ENCODE assay signal across 8 cellular contexts in genomic region chr12:11814362-11814761, GRCh38.
DNase-seq lines count a peak whose midpoint lies in the region; TF ChIP-seq lines count a peak whose summit lies in the region.

No MANE protein-coding gene starts in this region.

- peak overlapping the region; percentile 88 for H3K27ac ChIP-seq in cingulate gyrus (ENCODE audit: low read depth, low read length)

- peaks cover 4% of the 10 kb centered on the region for H3K27me3 Mint-ChIP-seq in nephron progenitor cell (ENCODE audit: low read depth, poor library complexity)
- H3K27me3 Mint-ChIP-seq in T-helper 2 cell treated with Interferon-gamma antibody and Interleukin-4, amounts not matched to agents 5 μg/mL and 100 μg/mL, for 36 hours (ENCODE audit: low read depth), result no peaks in the 10 kb centered on the region
- no peaks in the 10 kb centered on the region for H3K27me3 Mint-ChIP-seq in mesothelial cell of epicardium (ENCODE audit: low read depth)

- H3K4me3 Mint-ChIP-seq in nephron progenitor cell, result peak overlapping the region; percentile 17
- H3K4me3 Mint-ChIP-seq in T-helper 2 cell treated with Interferon-gamma antibody and Interleukin-4, amounts not matched to agents 5 μg/mL and 100 μg/mL, for 36 hours, result no peak overlapping the region
- no peak overlapping the region for H3K4me3 Mint-ChIP-seq in mesothelial cell of epicardium

- H3K9me3 Mint-ChIP-seq in nephron progenitor cell (no peaks in the 10 kb centered on the region), mesothelial cell of epicardium (no peaks in the 10 kb centered on the region)
- no peaks in the 10 kb centered on the region for H3K9me3 Mint-ChIP-seq in T-helper 2 cell treated with Interferon-gamma antibody and Interleukin-4, amounts not matched to agents 5 μg/mL and 100 μg/mL, for 36 hours

- H3K4me1 Mint-ChIP-seq in nephron progenitor cell (peaks cover 59% of the 10 kb centered on the region), mesothelial cell of epicardium (peaks cover 39% of the 10 kb centered on the region)
- H3K4me1 Mint-ChIP-seq in T-helper 2 cell treated with Interferon-gamma antibody and Interleukin-4, amounts not matched to agents 5 μg/mL and 100 μg/mL, for 36 hours (ENCODE audit: low read depth), result peaks cover 13% of the 10 kb centered on the region

- H3K36me3 Mint-ChIP-seq in nephron progenitor cell (ENCODE audit: low read depth), result no peaks in the 10 kb centered on the region
- H3K36me3 Mint-ChIP-seq in T-helper 2 cell treated with Interferon-gamma antibody and Interleukin-4, amounts not matched to agents 5 μg/mL and 100 μg/mL, for 36 hours (ENCODE audit: low read depth), result peaks cover 2% of the 10 kb centered on the region
- no peaks in the 10 kb centered on the region for H3K36me3 Mint-ChIP-seq in mesothelial cell of epicardium

- H3K27ac Mint-ChIP-seq in nephron progenitor cell (no peak overlapping the region), mesothelial cell of epicardium (no peak overlapping the region)
- H3K27ac Mint-ChIP-seq in T-helper 2 cell treated with Interferon-gamma antibody and Interleukin-4, amounts not matched to agents 5 μg/mL and 100 μg/mL, for 36 hours, result no peak overlapping the region

- DNase-seq in EH (ENCODE audit: low read depth), result peak; percentile 84
- DNase-seq in MV-4-11 (lab: John Stamatoyannopoulos, UW), result peak; percentile 43
- DNase-seq in nephron progenitor cell, result no peak
- DNase-seq in NCI-H1092 treated with DMSO at 0.1 percent for 48 hours (lab: John Stamatoyannopoulos, UW), result no peak
- DNase-seq in T-helper 2 cell treated with Interferon-gamma antibody and Interleukin-4, amounts not matched to agents 5 μg/mL and 100 μg/mL, for 36 hours (ENCODE audit: low spot score), result no peak
- no peak for DNase-seq in NCI-H1048 (lab: John Stamatoyannopoulos, UW)
- no peak for DNase-seq in mesothelial cell of epicardium (ENCODE audit: low spot score in 2 of 2, unreplicated experiment in 2 of 2)

- TF ChIP-seq CTCF in nephron progenitor cell (IDR thresholded peaks at IDR 0.05), result no peak
- TF ChIP-seq CTCF in mesothelial cell of epicardium (IDR thresholded peaks at IDR 0.05; ENCODE audit: unreplicated experiment), result no peak

Comparison
In these comparisons a context has a peak if more than half of its experiments do, and no peak if none do; other contexts are left out.
1. DNase-seq: peak in EH (single experiment) and MV-4-11 (single experiment); none in nephron progenitor cell (single experiment), NCI-H1092 treated with DMSO at 0.1 percent for 48 hours (single experiment), T-helper 2 cell treated with Interferon-gamma antibody and Interleukin-4, amounts not matched to agents 5 μg/mL and 100 μg/mL, for 36 hours (single experiment), NCI-H1048 (single experiment) and mesothelial cell of epicardium (0 of 2).